ENCODE assay signal across 7 cellular contexts in the genomic region with DNA sequence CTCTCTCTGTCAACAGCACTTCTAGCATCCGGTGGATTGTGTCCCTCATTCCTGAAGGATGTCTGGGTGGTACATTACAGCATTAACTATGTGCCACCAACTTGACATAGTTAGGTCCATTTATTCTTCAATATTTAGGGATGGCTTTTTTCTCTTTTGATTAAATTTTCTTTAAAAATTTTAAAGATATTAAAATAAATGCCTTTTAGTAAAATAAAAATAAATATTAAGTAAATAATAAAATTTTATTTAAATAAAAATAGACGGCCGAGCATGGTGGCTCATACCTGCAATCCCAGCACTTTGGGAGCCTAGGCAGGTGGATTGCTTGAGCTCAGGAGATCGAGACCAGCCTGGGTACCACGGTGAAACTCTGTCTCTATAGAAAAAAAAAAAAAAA. TPM values are rescaled to one million over a fixed set of nuclear protein-coding genes. Genes with fewer than 3 reads are reported as not detected.
"Had no signal": no experiment of that assay in that cellular context is flagged by ENCODE, and none has a peak within 500 bp of the region (broad histone marks: within the 10 kb centered on the region; RNA-seq: fewer than 3 reads in every experiment).

No MANE protein-coding gene starts in this region.

- H3K4me3 ChIP-seq: GM12878 had no signal

- ATAC-seq: GM12878 had no signal

- DNase-seq: GDM1, GF-D8 had no signal

- FAIRE-seq: GM12878, GM12891, GM12892, GM18507, GM19239 had no signal

RNA-seq across cellular contexts. Expression of gene ANKRD45, which starts 35.5 kb away (rescaled TPM):
- total RNA-seq: GM12878 had no signal
